In the genomic region with DNA sequence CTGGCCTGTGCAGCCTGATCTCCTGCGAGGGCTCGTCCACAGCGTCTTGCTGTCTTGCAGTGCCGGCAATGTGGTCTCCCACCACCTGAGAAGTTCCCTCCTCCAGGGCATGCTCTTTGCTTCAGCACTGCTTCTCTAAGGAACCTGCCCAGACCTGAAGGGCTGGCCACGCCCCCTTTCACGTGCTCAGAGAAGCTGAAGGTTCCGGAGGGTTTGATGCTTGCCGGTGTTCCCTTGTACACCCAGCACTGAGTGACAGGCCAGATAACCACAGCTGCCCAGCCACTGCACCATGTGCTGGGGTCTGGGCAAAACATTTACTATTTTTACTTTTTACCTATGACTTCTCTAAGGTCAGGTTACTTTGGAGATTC, we compare ENCODE assay signal across 9 cellular contexts. TPM values are rescaled to one million over a fixed set of nuclear protein-coding genes. Genes with fewer than 3 reads are reported as not detected.
DNase-seq lines count a peak whose midpoint lies in the region; ATAC-seq lines count a peak whose summit lies in the region.
"Had no signal": no experiment of that assay in that cellular context is flagged by ENCODE, and none has a peak within 500 bp of the region (broad histone marks: within the 10 kb centered on the region; RNA-seq: fewer than 3 reads in every experiment).

No MANE protein-coding gene starts in this region.

- H3K4me1 ChIP-seq in skeletal muscle tissue (ENCODE audit: control insufficient read depth in 3 of 3, insufficient read depth in 3 of 3, low read length in 3 of 3) = peaks cover 15 to 18% (median 16%) of the 10 kb centered on the region in 3 donors
- H3K4me1 ChIP-seq: SJCRH30 had no signal

- intact Hi-C loops in activated CD4-positive, alpha-beta memory T cell treated with anti-CD3 and anti-CD28 coated beads for 36 hours (cut with micrococcal nuclease) = loop anchor here (2.0 to 10.0 kb wide), 5 partner anchors 157 to 375 kb away; a partner anchor contains a TSS

- POLR2A ChIA-PET in activated CD4-positive, alpha-beta memory T cell treated with anti-CD3 and anti-CD28 coated beads for 36 hours (lab: Charles Lee) = no interaction called here

- no peaks in the 10 kb centered on the region for H3K9me3 ChIP-seq in skeletal muscle tissue (ENCODE audit: control insufficient read depth in 3 of 3, low read length in 3 of 3)
- H3K9me3 ChIP-seq: SJCRH30 had no signal

- H3K36me3 ChIP-seq in skeletal muscle tissue (ENCODE audit: control insufficient read depth in 3 of 3, insufficient read depth in 3 of 3, low read length in 3 of 3) = peaks cover 13 to 16% (median 14%) of the 10 kb centered on the region in 3 donors

- H3K36me3 Mint-ChIP-seq in activated CD4-positive, alpha-beta memory T cell treated with anti-CD3 and anti-CD28 coated beads for 36 hours = peaks cover 21% of the 10 kb centered on the region

- H3K4me1 Mint-ChIP-seq in activated CD4-positive, alpha-beta memory T cell treated with anti-CD3 and anti-CD28 coated beads for 36 hours (ENCODE audit: low read depth) = peaks cover 31% of the 10 kb centered on the region

- H3K27me3 ChIP-seq in skeletal muscle tissue (ENCODE audit: control insufficient read depth in 3 of 3, insufficient read depth in 3 of 3, low read length in 3 of 3) = no peaks in the 10 kb centered on the region
- H3K27me3 ChIP-seq: SJCRH30 had no signal

- CTCF ChIA-PET in activated CD4-positive, alpha-beta memory T cell treated with anti-CD3 and anti-CD28 coated beads for 36 hours (lab: Charles Lee) = no interaction called here

- ATAC-seq in activated CD4-positive, CD25-positive, alpha-beta regulatory T cell treated with anti-CD3 and anti-CD28 coated beads, Interleukin-2, amount 50 U/mL, for 24 hours = no peak
- no peak for ATAC-seq in HG03108 (IDR thresholded peaks at IDR 0.05; ENCODE audit: unreplicated experiment)

- no peak overlapping the region for H3K4me3 ChIP-seq in skeletal muscle tissue (ENCODE audit: low read length in 3 of 3)
- H3K4me3 ChIP-seq: SJCRH30 had no signal

- H3K4me3 Mint-ChIP-seq in activated CD4-positive, alpha-beta memory T cell treated with anti-CD3 and anti-CD28 coated beads for 36 hours = peak overlapping the region; percentile 35

- H3K27ac ChIP-seq in epithelial cell of prostate = peak overlapping the region; percentile 16
- H3K27ac ChIP-seq in skeletal muscle tissue (ENCODE audit: low read depth, low read length) = peak overlapping the region; percentile 1
- H3K27ac ChIP-seq: SJCRH30 had no signal

- H3K9me3 Mint-ChIP-seq in activated CD4-positive, alpha-beta memory T cell treated with anti-CD3 and anti-CD28 coated beads for 36 hours = no peaks in the 10 kb centered on the region

- DNase-seq in activated CD4-positive, CD25-positive, alpha-beta regulatory T cell (lab: John Stamatoyannopoulos, UW) = peak; percentile 9 to 59 (median 36)
- DNase-seq in activated CD4-positive, alpha-beta memory T cell treated with anti-CD3 and anti-CD28 coated beads for 36 hours = peak; percentile 66
- peak; percentile 51 for DNase-seq in epithelial cell of prostate (ENCODE audit: low read depth, low spot score)
- no peak for DNase-seq in AG20443 (ENCODE audit: low spot score)
- no peak for DNase-seq in midbrain (lab: John Stamatoyannopoulos, UW)

- no peaks in the 10 kb centered on the region for H3K27me3 Mint-ChIP-seq in activated CD4-positive, alpha-beta memory T cell treated with anti-CD3 and anti-CD28 coated beads for 36 hours

- no peak overlapping the region for H3K9ac ChIP-seq in skeletal muscle tissue (ENCODE audit: low read depth in 1 of 3, low read length in 3 of 3)

- H3K27ac Mint-ChIP-seq in activated CD4-positive, alpha-beta memory T cell treated with anti-CD3 and anti-CD28 coated beads for 36 hours = peak overlapping the region; percentile 49

RNA-seq across cellular contexts. Expression of a gene that starts 1.7 kb away (rescaled TPM):
- 10 to 100 TPM; 56.1 to 57.1 TPM for total RNA-seq in activated CD4-positive, alpha-beta memory T cell treated with anti-CD3 and anti-CD28 coated beads for 36 hours
- total RNA-seq in skeletal muscle tissue = 32.9 TPM

RNA-seq across cellular contexts. Expression of a gene that starts 26.1 kb away (rescaled TPM):
- total RNA-seq in activated CD4-positive, alpha-beta memory T cell treated with anti-CD3 and anti-CD28 coated beads for 36 hours = 10 to 100 TPM; 14.3 to 15.0 TPM
- 9.9 TPM for total RNA-seq in skeletal muscle tissue

RNA-seq across cellular contexts. Expression of a gene that starts 48.7 kb away (rescaled TPM):
- total RNA-seq in activated CD4-positive, alpha-beta memory T cell treated with anti-CD3 and anti-CD28 coated beads for 36 hours = 10 to 100 TPM; 62.9 to 64.7 TPM
- total RNA-seq in skeletal muscle tissue = 41.2 TPM

Comparison
In these comparisons a context has a peak if more than half of its experiments do, and no peak if none do; other contexts are left out.
1. DNase-seq: peak in activated CD4-positive, CD25-positive, alpha-beta regulatory T cell (4 of 4), activated CD4-positive, alpha-beta memory T cell treated with anti-CD3 and anti-CD28 coated beads for 36 hours (single experiment) and epithelial cell of prostate (single experiment); none in AG20443 (single experiment) and midbrain (single experiment).